Comparison of ENCODE assay signal across 1 cellular context in the genomic region with DNA sequence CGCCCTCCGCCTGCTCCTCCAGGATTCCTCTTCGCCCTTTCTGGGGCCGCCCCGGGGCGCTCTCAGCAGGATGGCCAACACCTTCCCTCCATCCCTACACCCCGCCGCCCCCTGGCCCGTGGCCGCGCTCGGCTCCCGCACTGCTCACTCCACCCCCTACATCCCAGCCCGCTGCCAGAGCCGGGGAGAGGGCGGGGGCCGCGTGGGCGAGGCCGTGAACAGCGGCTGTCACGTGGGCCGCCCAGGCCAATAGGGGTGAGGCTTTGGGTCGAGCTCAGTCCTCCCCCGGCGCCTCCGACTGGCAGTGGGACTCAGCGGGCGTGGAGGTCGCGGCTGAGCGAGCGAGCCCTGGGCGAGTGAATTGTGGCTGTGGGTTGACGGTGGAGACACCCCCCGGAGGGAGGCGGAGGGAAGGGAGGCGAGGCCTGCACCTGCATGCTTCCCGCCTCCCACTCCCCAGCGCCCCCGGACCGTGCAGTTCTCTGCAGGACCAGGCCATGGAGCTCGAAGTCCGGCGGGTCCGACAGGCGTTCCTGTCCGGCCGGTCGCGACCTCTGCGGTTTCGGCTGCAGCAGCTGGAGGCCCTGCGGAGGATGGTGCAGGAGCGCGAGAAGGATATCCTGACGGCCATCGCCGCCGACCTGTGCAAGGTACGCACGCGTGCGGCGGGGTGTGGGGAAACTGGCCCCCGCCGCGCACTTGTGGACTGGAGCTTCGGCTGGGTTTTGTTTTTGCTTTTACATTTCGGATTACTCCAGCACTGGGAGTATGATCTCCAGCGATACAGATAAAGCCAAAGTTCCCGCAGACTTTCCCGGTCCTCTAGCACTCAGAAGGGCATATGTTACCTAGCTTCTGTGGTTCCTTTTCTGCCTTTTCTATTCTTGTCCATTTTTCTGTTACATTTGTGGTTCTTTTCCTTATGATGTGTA.
TF ChIP-seq lines count a peak whose summit lies in the region.

A gene (plus strand): TSS at position 277 of the 932 bp plus-strand sequence. CDS start 221 bp downstream, at position 498.

TF ChIP-seq in IMR-90, 13 proteins besides CTCF, POLR2A, EP300 and RAD21 (continued from another document):
- TF ChIP-seq MAZ (IDR thresholded peaks at IDR 0.05; ENCODE audit: borderline replicate concordance, low read depth, low read length) (peak; percentile 81; the same call in 1 of the 2 replicates), MXI1 (IDR thresholded peaks at IDR 0.05; ENCODE audit: borderline replicate concordance, low read depth, low read length) (peak; percentile 21; the same call in 1 of the 2 replicates), RFX5 (IDR thresholded peaks at IDR 0.05; ENCODE audit: low read depth, low read length) (no peak)
